ENCODE assay signal across 8 cellular contexts in genomic region chr6:55445648-55446204, GRCh38.
DNase-seq lines count a peak whose midpoint lies in the region; ATAC-seq and TF ChIP-seq lines count a peak whose summit lies in the region.

No MANE protein-coding gene starts in this region.

- TF ChIP-seq POLR2A in IMR-90 (IDR thresholded peaks at IDR 0.05; ENCODE audit: low read depth, low read length): no peak

- peak overlapping the region; percentile 22; the same call in 1 of the 2 replicates for H3K56ac ChIP-seq in IMR-90 (ENCODE audit: extremely low read depth, insufficient read depth, low read length)

- DNase-seq in ELF-1 (ENCODE audit: low read depth, low spot score) (peak; percentile 6), IMR-90 (peak; percentile 45), adipocyte (ENCODE audit: low read depth) (peak; percentile 78), left kidney (ENCODE audit: low read depth, low spot score) (peak; percentile 57)
- DNase-seq in stimulated activated effector memory CD8-positive, alpha-beta T cell treated with anti-CD3 and anti-CD28 coated beads, Interleukin-12 subunit alpha, Interleukin-12 subunit beta, amount 100 ng/mL, for 72 hours (ENCODE audit: low spot score in 2 of 2): no peak
- DNase-seq in effector CD4-positive, alpha-beta T cell: no peak
- DNase-seq in activated naive CD4-positive, alpha-beta T cell treated with anti-CD3 and anti-CD28 coated beads, Interleukin-2, amount 50 U/mL, for 16 hours: no peak
- no peak for DNase-seq in activated naive CD4-positive, alpha-beta T cell treated with anti-CD3 and anti-CD28 coated beads for 36 hours

- H4K8ac ChIP-seq in IMR-90 (ENCODE audit: low read depth in 2 of 2, low read length in 2 of 2): peak overlapping the region in 1 of 2 experiments; percentile 95; a peak in 1 of 4 replicates

- CTCF ChIA-PET in IMR-90 (lab: Yijun Ruan, JAX): interaction anchor here (0.6 to 1.7 kb wide), 13 partner anchors 153 to 510 kb away, joined by 3 to 7 read pairs (median 4); no protein-coding TSS in a partner anchor
- CTCF ChIA-PET in activated naive CD4-positive, alpha-beta T cell treated with anti-CD3 and anti-CD28 coated beads for 36 hours (lab: Charles Lee): interaction anchor here (1.0 kb wide), 1 partner anchor 8 kb away, joined by 3 read pairs; no protein-coding TSS in a partner anchor

- H3K27me3 Mint-ChIP-seq in activated naive CD4-positive, alpha-beta T cell treated with anti-CD3 and anti-CD28 coated beads for 36 hours (ENCODE audit: low read depth): no peaks in the 10 kb centered on the region

- no peak overlapping the region for H3K18ac ChIP-seq in IMR-90 (ENCODE audit: low read depth, low read length)

- ATAC-seq in IMR-90 (ENCODE audit: low read depth): peak; percentile 48; the same call in 1 of the 2 replicates
- no peak for ATAC-seq in stimulated activated effector memory CD8-positive, alpha-beta T cell treated with anti-CD3 and anti-CD28 coated beads, Interleukin-12 subunit alpha, Interleukin-12 subunit beta, amount 100 ng/mL, for 72 hours

- H3K9me3 ChIP-seq in IMR-90 (ENCODE audit: control insufficient read depth, insufficient read depth, low read length) (no peaks in the 10 kb centered on the region), adipocyte (ENCODE audit: control insufficient read depth, low read length) (no peaks in the 10 kb centered on the region)

- no peak overlapping the region for H4K5ac ChIP-seq in IMR-90 (ENCODE audit: low read depth, low read length)

- H3K27ac Mint-ChIP-seq in stimulated activated effector memory CD8-positive, alpha-beta T cell treated with anti-CD3 and anti-CD28 coated beads, Interleukin-12 subunit alpha, Interleukin-12 subunit beta, amount 100 ng/mL, for 72 hours: no peak overlapping the region
- H3K27ac Mint-ChIP-seq in activated naive CD4-positive, alpha-beta T cell treated with anti-CD3 and anti-CD28 coated beads for 36 hours: no peak overlapping the region

- H2BK120ac ChIP-seq in IMR-90 (ENCODE audit: low read depth, low read length): peak overlapping the region; percentile 92

- H4K20me1 ChIP-seq in IMR-90 (ENCODE audit: insufficient read depth, low read length): no peaks in the 10 kb centered on the region

- no peak overlapping the region for H3K4me3 ChIP-seq in IMR-90 (ENCODE audit: insufficient read depth, low read depth, low read length)
- no peak overlapping the region for H3K4me3 ChIP-seq in adipocyte (ENCODE audit: low read length)

- H2BK5ac ChIP-seq in IMR-90 (ENCODE audit: low read depth, low read length, poor library complexity, severe bottlenecking): no peak overlapping the region

- H3K23ac ChIP-seq in IMR-90 (ENCODE audit: low read depth, low read length): no peak overlapping the region

- H3K4me2 ChIP-seq in IMR-90 (ENCODE audit: low read depth, low read length): no peak overlapping the region

- peak overlapping the region; percentile 79; the same call in 1 of the 3 replicates for H2BK15ac ChIP-seq in IMR-90 (ENCODE audit: low read depth, low read length)

- H3K36me3 ChIP-seq in IMR-90 (ENCODE audit: control insufficient read depth, insufficient read depth, low read length): no peaks in the 10 kb centered on the region
- H3K36me3 ChIP-seq in adipocyte (ENCODE audit: control insufficient read depth, insufficient read depth, low read length, severe bottlenecking): no peaks in the 10 kb centered on the region

- TF ChIP-seq RAD21 in IMR-90 (IDR thresholded peaks at IDR 0.05; ENCODE audit: low read length): peak; percentile 74

- H4K91ac ChIP-seq in IMR-90 (ENCODE audit: insufficient read depth, low read depth, low read length): peak overlapping the region; percentile 92

- H2AK5ac ChIP-seq in IMR-90 (ENCODE audit: low read depth, low read length): peak overlapping the region; percentile 82

- intact Hi-C loops in IMR-90 (cut with micrococcal nuclease): loop anchor here (1.0 to 10.0 kb wide), 6 partner anchors 169 to 1461 kb away; no protein-coding TSS in a partner anchor
- intact Hi-C loops in activated naive CD4-positive, alpha-beta T cell treated with anti-CD3 and anti-CD28 coated beads for 36 hours (cut with micrococcal nuclease): loop anchor here (1.0 to 2.0 kb wide), 2 partner anchors 442 to 847 kb away; no protein-coding TSS in a partner anchor

- dilution Hi-C loops in IMR-90 (cut with HindIII; ENCODE audit: low sequenced_read_pairs, unreplicated experiment): no loop called here

- H3K4me1 ChIP-seq in IMR-90 (ENCODE audit: control insufficient read depth, insufficient read depth, low read length) (peaks cover 1% of the 10 kb centered on the region), adipocyte (ENCODE audit: control insufficient read depth, insufficient read depth, low read length) (peaks cover 47% of the 10 kb centered on the region)

- WGBS in IMR-90 (ENCODE audit: extremely low coverage in 2 of 2, insufficient read length in 1 of 2), 2 experiments: no CpG with 5 or more reads among the region's 1 CpG

- peak; percentile 66 for TF ChIP-seq CTCF in IMR-90 (conservative IDR thresholded peaks at IDR 0.05; ENCODE audit: low read depth, low read length)

- peaks cover 2% of the 10 kb centered on the region; the same call in 1 of the 2 replicates for H3K9me1 ChIP-seq in IMR-90 (ENCODE audit: insufficient read depth, low read length)

- peak overlapping the region; percentile 97; the same call in 1 of the 2 replicates for H2BK20ac ChIP-seq in IMR-90 (ENCODE audit: low read depth, low read length)

- H3K27me3 ChIP-seq in IMR-90 (ENCODE audit: control insufficient read depth, insufficient read depth, low read length) (no peaks in the 10 kb centered on the region), adipocyte (replicated peaks; ENCODE audit: control insufficient read depth, insufficient read depth, low read length) (no peaks in the 10 kb centered on the region)

- no peaks in the 10 kb centered on the region for H3K4me1 Mint-ChIP-seq in stimulated activated effector memory CD8-positive, alpha-beta T cell treated with anti-CD3 and anti-CD28 coated beads, Interleukin-12 subunit alpha, Interleukin-12 subunit beta, amount 100 ng/mL, for 72 hours
- no peaks in the 10 kb centered on the region for H3K4me1 Mint-ChIP-seq in activated naive CD4-positive, alpha-beta T cell treated with anti-CD3 and anti-CD28 coated beads for 36 hours (ENCODE audit: low read depth)

- POLR2A ChIA-PET in IMR-90 (lab: Charles Lee; ENCODE audit: unreplicated experiment): no interaction called here

- peak overlapping the region; percentile 83 for H2AK9ac ChIP-seq in IMR-90 (replicated peaks; ENCODE audit: low read depth, low read length, poor library complexity)

- BruUV-seq in IMR-90 (replicated peaks; lab: Mats Ljungman, UMichigan): no TSS peak

- H3K4me3 Mint-ChIP-seq in stimulated activated effector memory CD8-positive, alpha-beta T cell treated with anti-CD3 and anti-CD28 coated beads, Interleukin-12 subunit alpha, Interleukin-12 subunit beta, amount 100 ng/mL, for 72 hours: no peak overlapping the region
- H3K4me3 Mint-ChIP-seq in activated naive CD4-positive, alpha-beta T cell treated with anti-CD3 and anti-CD28 coated beads for 36 hours: no peak overlapping the region

- peak overlapping the region; percentile 57 for H2AFZ ChIP-seq in IMR-90 (replicated peaks; ENCODE audit: low read length, poor library complexity)

- no peaks in the 10 kb centered on the region for H3K79me1 ChIP-seq in IMR-90 (ENCODE audit: low read depth in 1 of 2, low read length in 2 of 2)

- H3K27ac ChIP-seq in IMR-90 (ENCODE audit: insufficient read depth, low read length): no peak overlapping the region

- in situ Hi-C loops in IMR-90 (cut with MboI; ENCODE audit: low sequenced_read_pairs): loop anchor here (10.0 to 25.0 kb wide), 3 partner anchors 439 to 842 kb away; no protein-coding TSS in a partner anchor

- H3K36me3 Mint-ChIP-seq in stimulated activated effector memory CD8-positive, alpha-beta T cell treated with anti-CD3 and anti-CD28 coated beads, Interleukin-12 subunit alpha, Interleukin-12 subunit beta, amount 100 ng/mL, for 72 hours: no peaks in the 10 kb centered on the region
- H3K36me3 Mint-ChIP-seq in activated naive CD4-positive, alpha-beta T cell treated with anti-CD3 and anti-CD28 coated beads for 36 hours (ENCODE audit: low read depth): no peaks in the 10 kb centered on the region

- H3K9ac ChIP-seq in IMR-90 (ENCODE audit: low read depth, low read length) (no peak overlapping the region), adipocyte (ENCODE audit: low read length) (no peak overlapping the region)

- peaks cover 7% of the 10 kb centered on the region for H3K9me3 Mint-ChIP-seq in stimulated activated effector memory CD8-positive, alpha-beta T cell treated with anti-CD3 and anti-CD28 coated beads, Interleukin-12 subunit alpha, Interleukin-12 subunit beta, amount 100 ng/mL, for 72 hours
- no peaks in the 10 kb centered on the region for H3K9me3 Mint-ChIP-seq in activated naive CD4-positive, alpha-beta T cell treated with anti-CD3 and anti-CD28 coated beads for 36 hours

- peak overlapping the region; percentile 92 for H3K4ac ChIP-seq in IMR-90 (ENCODE audit: low read depth, low read length)

- H3K14ac ChIP-seq in IMR-90 (replicated peaks; ENCODE audit: low read depth, low read length): peak overlapping the region; percentile 94; the same call in 1 of the 2 replicates

TF ChIP-seq in IMR-90, 13 proteins besides CTCF, POLR2A, EP300 and RAD21:
- TF ChIP-seq FOS (IDR thresholded peaks at IDR 0.05; ENCODE audit: low read depth, low read length) (no peak), CHD1 (IDR thresholded peaks at IDR 0.05; ENCODE audit: low read depth, low read length) (no peak), RCOR1 (IDR thresholded peaks at IDR 0.05; ENCODE audit: insufficient replicate concordance, low read length) (no peak), RFX5 (IDR thresholded peaks at IDR 0.05; ENCODE audit: low read depth, low read length) (no peak), MAFK (IDR thresholded peaks at IDR 0.05; ENCODE audit: low read depth, low read length) (no peak), MAZ (IDR thresholded peaks at IDR 0.05; ENCODE audit: borderline replicate concordance, low read depth, low read length) (no peak), SMC3 (IDR thresholded peaks at IDR 0.05; ENCODE audit: low read depth, low read length) (peak; percentile 83)
- TF ChIP-seq, protein P1, sequence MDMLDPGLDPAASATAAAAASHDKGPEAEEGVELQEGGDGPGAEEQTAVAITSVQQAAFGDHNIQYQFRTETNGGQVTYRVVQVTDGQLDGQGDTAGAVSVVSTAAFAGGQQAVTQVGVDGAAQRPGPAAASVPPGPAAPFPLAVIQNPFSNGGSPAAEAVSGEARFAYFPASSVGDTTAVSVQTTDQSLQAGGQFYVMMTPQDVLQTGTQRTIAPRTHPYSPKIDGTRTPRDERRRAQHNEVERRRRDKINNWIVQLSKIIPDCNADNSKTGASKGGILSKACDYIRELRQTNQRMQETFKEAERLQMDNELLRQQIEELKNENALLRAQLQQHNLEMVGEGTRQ (IDR thresholded peaks at IDR 0.05; ENCODE audit: low read depth, low read length): no peak

Comparison
In these comparisons a context has a peak if more than half of its experiments do, and no peak if none do; other contexts are left out.
1. DNase-seq: peak in ELF-1 (single experiment), IMR-90 (single experiment), adipocyte (single experiment) and left kidney (single experiment); none in stimulated activated effector memory CD8-positive, alpha-beta T cell treated with anti-CD3 and anti-CD28 coated beads, Interleukin-12 subunit alpha, Interleukin-12 subunit beta, amount 100 ng/mL, for 72 hours (0 of 2), effector CD4-positive, alpha-beta T cell (single experiment), activated naive CD4-positive, alpha-beta T cell treated with anti-CD3 and anti-CD28 coated beads, Interleukin-2, amount 50 U/mL, for 16 hours (single experiment) and activated naive CD4-positive, alpha-beta T cell treated with anti-CD3 and anti-CD28 coated beads for 36 hours (single experiment).